In genomic region chr1:183896466-183897026, GRCh38 we compare ENCODE assay signal across 13 cellular contexts.
DNase-seq lines count a peak whose midpoint lies in the region; ATAC-seq, FAIRE-seq and TF ChIP-seq lines count a peak whose summit lies in the region.
"Had no signal": no experiment of that assay in that cellular context is flagged by ENCODE, and none has a peak within 500 bp of the region (broad histone marks: within the 10 kb centered on the region; RNA-seq: fewer than 3 reads in every experiment).

No MANE protein-coding gene starts in this region.

- intact Hi-C loops in adrenal gland (cut with DNase I) = no loop called here

- ATAC-seq in HG02798 (IDR thresholded peaks at IDR 0.05; ENCODE audit: poor library complexity, unreplicated experiment) = no peak
- ATAC-seq: naive thymus-derived CD8-positive, alpha-beta T cell had no signal

- no peak overlapping the region for H3K27ac Mint-ChIP-seq in type B pancreatic cell
- H3K27ac Mint-ChIP-seq: activated naive CD8-positive, alpha-beta T cell treated with anti-CD3 and anti-CD28 coated beads, Interleukin-2, amount 10 ng/mL, durations not matched to agents 7 days and 5 days; endodermal cell had no signal

- peaks cover 0 to 63% of the 10 kb centered on the region in 2 donors for H3K36me3 ChIP-seq in adrenal gland (replicated peaks in 1 of 2)

- H3K4me3 ChIP-seq in adrenal gland = no peak overlapping the region
- H3K4me3 ChIP-seq in skeletal muscle cell (ENCODE audit: low read depth, low read length) = no peak overlapping the region
- H3K4me3 ChIP-seq in coronary artery = no peak overlapping the region
- H3K4me3 ChIP-seq: stomach had no signal

- no peak for FAIRE-seq in GM12891 (lab: Jason Lieb, UNC)
- FAIRE-seq: H1 had no signal

- H3K36me3 Mint-ChIP-seq in type B pancreatic cell = peaks cover 56% of the 10 kb centered on the region

- H3K27ac ChIP-seq in adrenal gland (peak overlapping the region in 3 of 5 donors; percentile 10 to 62 (median 52)), coronary artery (no peak overlapping the region)

- no peak for DNase-seq in GM12891 (ENCODE audit: insufficient read length, low spot score)
- DNase-seq in M059J (ENCODE audit: low read depth) = peak; percentile 53
- DNase-seq in adrenal gland = peak in 2 of 7 donors; percentile 31 to 36
- DNase-seq in skeletal muscle cell (ENCODE audit: low read depth) = peak; percentile 62
- no peak for DNase-seq in type B pancreatic cell (ENCODE audit: extremely low spot score, unreplicated experiment)
- no peak for DNase-seq in coronary artery (ENCODE audit: low spot score)
- DNase-seq: activated CD4-positive, alpha-beta T cell treated with anti-CD3 and anti-CD28 coated beads for 1 hour; activated naive CD8-positive, alpha-beta T cell treated with anti-CD3 and anti-CD28 coated beads, Interleukin-2, amount 10 ng/mL, durations not matched to agents 7 days and 5 days; endodermal cell; naive thymus-derived CD8-positive, alpha-beta T cell; stomach had no signal

- TF ChIP-seq CTCF in adrenal gland (IDR thresholded peaks at IDR 0.05) = no peak
- no peak for TF ChIP-seq CTCF in type B pancreatic cell (conservative IDR thresholded peaks at IDR 0.05)
- no peak for TF ChIP-seq CTCF in coronary artery (IDR thresholded peaks at IDR 0.05)

- peaks cover 15% of the 10 kb centered on the region in 2 donors for H3K4me1 ChIP-seq in adrenal gland (replicated peaks in 1 of 2)

- H3K9me3 ChIP-seq in adrenal gland (replicated peaks in 1 of 3) = no peaks in the 10 kb centered on the region
- H3K9me3 ChIP-seq: stomach had no signal

- 66 to 86% (median 70%) methylated on average over 4 of the region's 4 CpGs for WGBS in adrenal gland, 4 donors

- H3K4me1 Mint-ChIP-seq in type B pancreatic cell (ENCODE audit: unreplicated experiment) = peaks cover 8% of the 10 kb centered on the region
- H3K4me1 Mint-ChIP-seq: endodermal cell had no signal

- H3K27me3 Mint-ChIP-seq in type B pancreatic cell = no peaks in the 10 kb centered on the region
- H3K27me3 Mint-ChIP-seq: naive thymus-derived CD8-positive, alpha-beta T cell had no signal

- no peak for TF ChIP-seq POLR2A in GM12891 (IDR thresholded peaks at IDR 0.05; ENCODE audit: low read depth, low read length)
- no peak for TF ChIP-seq POLR2A in adrenal gland (IDR thresholded peaks at IDR 0.05)

- peaks cover 6% of the 10 kb centered on the region for H3K9me3 Mint-ChIP-seq in type B pancreatic cell
- H3K9me3 Mint-ChIP-seq: activated naive CD8-positive, alpha-beta T cell treated with anti-CD3 and anti-CD28 coated beads, Interleukin-2, amount 10 ng/mL, durations not matched to agents 7 days and 5 days; endodermal cell; naive thymus-derived CD8-positive, alpha-beta T cell had no signal

- no peaks in the 10 kb centered on the region for H3K27me3 ChIP-seq in adrenal gland
- H3K27me3 ChIP-seq: stomach had no signal

- H3K4me3 Mint-ChIP-seq in type B pancreatic cell = no peak overlapping the region
- H3K4me3 Mint-ChIP-seq: activated naive CD8-positive, alpha-beta T cell treated with anti-CD3 and anti-CD28 coated beads, Interleukin-2, amount 10 ng/mL, durations not matched to agents 7 days and 5 days; endodermal cell; naive thymus-derived CD8-positive, alpha-beta T cell had no signal

TF ChIP-seq in GM12891, 5 proteins besides CTCF, POLR2A, EP300 and RAD21:
- TF ChIP-seq SPI1 (IDR thresholded peaks at IDR 0.05; ENCODE audit: low read depth, low read length) = peak; percentile 60; the same call in 1 of the 2 replicates
- no peak for TF ChIP-seq POLR2AphosphoS5 (IDR thresholded peaks at IDR 0.05; ENCODE audit: low read depth, low read length)

Comparison
In these comparisons a context has a peak if more than half of its experiments do, and no peak if none do; other contexts are left out.
1. DNase-seq: peak in M059J (single experiment) and skeletal muscle cell (single experiment); none in GM12891 (single experiment), type B pancreatic cell (single experiment) and coronary artery (single experiment).
2. H3K27ac ChIP-seq: peak in adrenal gland (3 of 5); none in coronary artery (0 of 2).